15 cellular contexts compared by ENCODE assay signal in genomic region chr14:69325646-69326265, GRCh38.
A peak's percentile ranks its signal among the peaks of the same experiment; 100 is the strongest.
DNase-seq lines count a peak whose midpoint lies in the region; ATAC-seq, FAIRE-seq and TF ChIP-seq lines count a peak whose summit lies in the region.
"Had no signal": no experiment of that assay in that cellular context is flagged by ENCODE, and none has a peak within 500 bp of the region (broad histone marks: within the 10 kb centered on the region; RNA-seq: fewer than 3 reads in every experiment).

No MANE protein-coding gene starts in this region.

- no peaks in the 10 kb centered on the region for H4K20me1 ChIP-seq in GM23248 (ENCODE audit: insufficient read depth)

- intact Hi-C loops in testis (cut with DNase I; ENCODE audit: low total_unique reads) = no loop called here

- ATAC-seq in A549 (peak; percentile 80 to 89; a peak in 4 of 6 replicates), RWPE2 (ENCODE audit: low read depth) (peak; percentile 33; the same call in 1 of the 3 replicates), GM19463 (IDR thresholded peaks at IDR 0.05; ENCODE audit: unreplicated experiment) (no peak), HG02870 (IDR thresholded peaks at IDR 0.05; ENCODE audit: unreplicated experiment) (no peak)
- ATAC-seq: mucosa of descending colon had no signal

- H3K4me2 ChIP-seq in A549 (no peak overlapping the region), GM23248 (ENCODE audit: unreplicated experiment) (no peak overlapping the region)

- H3K9me3 ChIP-seq in A549 (no peaks in the 10 kb centered on the region), GM23248 (ENCODE audit: low read depth) (no peaks in the 10 kb centered on the region), RWPE2 (ENCODE audit: severe bottlenecking) (no peaks in the 10 kb centered on the region), testis (no peaks in the 10 kb centered on the region)
- H3K9me3 ChIP-seq: BE2C, mucosa of descending colon had no signal

- no peaks in the 10 kb centered on the region for H3K79me2 ChIP-seq in GM23248 (ENCODE audit: insufficient read depth)

- POLR2A ChIA-PET in A549 (lab: Yijun Ruan, JAX) = no interaction called here

- H3K9ac ChIP-seq in GM23248 = no peak overlapping the region

- H3K27me3 ChIP-seq in GM23248 (replicated peaks; ENCODE audit: insufficient read depth) = no peaks in the 10 kb centered on the region
- H3K27me3 ChIP-seq in RWPE2 (ENCODE audit: insufficient read depth, poor library complexity, severe bottlenecking) = no peaks in the 10 kb centered on the region
- H3K27me3 ChIP-seq in testis = no peaks in the 10 kb centered on the region
- H3K27me3 ChIP-seq: BE2C had no signal

- in situ Hi-C loops in GM23248 (cut with MboI) = no loop called here

- no peak for TF ChIP-seq EP300 in A549 (IDR thresholded peaks at IDR 0.05)

- H3F3A ChIP-seq in GM23248 (ENCODE audit: insufficient read depth) = no peaks in the 10 kb centered on the region

- H3K27ac ChIP-seq in A549 = no peak overlapping the region
- H3K27ac ChIP-seq in GM23248 = no peak overlapping the region
- H3K27ac ChIP-seq in RWPE2 (ENCODE audit: poor library complexity, severe bottlenecking) = no peak overlapping the region
- no peak overlapping the region for H3K27ac ChIP-seq in testis

- TF ChIP-seq CTCF in A549 (IDR thresholded peaks at IDR 0.05) (no peak), RWPE2 (IDR thresholded peaks at IDR 0.05; ENCODE audit: poor library complexity, severe bottlenecking) (no peak), testis (IDR thresholded peaks at IDR 0.05) (peak in 1 of 3 experiments; percentile 4)

- H3K4me1 ChIP-seq in A549 (no peaks in the 10 kb centered on the region), GM23248 (ENCODE audit: insufficient read depth) (no peaks in the 10 kb centered on the region), RWPE2 (ENCODE audit: insufficient read depth, poor library complexity, severe bottlenecking) (no peaks in the 10 kb centered on the region), testis (no peaks in the 10 kb centered on the region)
- H3K4me1 ChIP-seq: BE2C had no signal

- H3K36me3 ChIP-seq in GM23248 (ENCODE audit: low read depth) (no peaks in the 10 kb centered on the region), RWPE2 (ENCODE audit: low read depth) (no peaks in the 10 kb centered on the region), testis (ENCODE audit: low read depth, missing control alignments) (no peaks in the 10 kb centered on the region)
- H3K36me3 ChIP-seq: BE2C had no signal

- no peak for FAIRE-seq in A549 (lab: Jason Lieb, UNC)

- TF ChIP-seq RAD21 in A549 (conservative IDR thresholded peaks at IDR 0.05 in 1 of 2, IDR thresholded peaks at IDR 0.05 in 1 of 2) = no peak

- CTCF ChIA-PET in A549 (lab: Yijun Ruan, JAX) = interaction anchor here (0.7 to 1.2 kb wide), 6 partner anchors 8 to 62 kb away, joined by 3 to 4 read pairs (median 3); no protein-coding TSS in a partner anchor

- TF ChIP-seq POLR2A in A549 (IDR thresholded peaks at IDR 0.05; ENCODE audit: low read length) = no peak
- TF ChIP-seq POLR2A in testis (IDR thresholded peaks at IDR 0.05) = no peak

- DNase-seq in A549 (ENCODE audit: low read depth in 1 of 2, low spot score in 1 of 2) (peak in 1 of 2 experiments; percentile 48), GM23248 (peak; percentile 13), RWPE2 (ENCODE audit: low spot score) (peak; percentile 51), iPS-NIHi7 (ENCODE audit: extremely low spot score) (peak; percentile 65), kidney tubule cell (ENCODE audit: low spot score) (no peak), testis (no peak)
- DNase-seq: activated B cell treated with CpG ODN at 0.5 μM for 24 hours; BE2C; dermis blood vessel endothelial cell; mucosa of descending colon; NCI-H1694; NCI-H526 treated with DMSO at 0.1 percent for 48 hours; stimulated activated CD4-positive, alpha-beta T cell treated with anti-CD3 and anti-CD28 coated beads, Interleukin-2, amount 100 ng/mL, for 24 hours had no signal

- 82% methylated on average over 7 of the region's 7 CpGs for WGBS in A549 (ENCODE audit: missing lambda C conversion rate)
- WGBS in GM23248 (ENCODE audit: low coverage in 1 of 2, low lambda C conversion rate in 2 of 2, missing lambda C conversion rate in 2 of 2), 2 experiments = 89 to 90% methylated on average over 7 of the region's 7 CpGs
- whole genome bisulfite sequencing in testis, 2 donors = 92 to 97% methylated on average over 5 to 6 of the region's 7 CpGs

- H3K9me2 ChIP-seq in GM23248 (ENCODE audit: insufficient read depth) = no peaks in the 10 kb centered on the region

- H3K4me3 ChIP-seq in A549 (no peak overlapping the region), GM23248 (no peak overlapping the region), RWPE2 (ENCODE audit: severe bottlenecking) (no peak overlapping the region), testis (no peak overlapping the region)
- H3K4me3 ChIP-seq: mucosa of descending colon had no signal

- H2AFZ ChIP-seq in GM23248 = no peak overlapping the region

TF ChIP-seq in A549, 52 proteins besides CTCF, POLR2A, EP300 and RAD21:
- TF ChIP-seq TP53 (CRISPR knock-in tag; IDR thresholded peaks at IDR 0.05) (no peak), FOSL2 (IDR thresholded peaks at IDR 0.05) (no peak), FOSL2 (CRISPR knock-in tag; IDR thresholded peaks at IDR 0.05) (no peak), PHF8 (IDR thresholded peaks at IDR 0.05; ENCODE audit: borderline replicate concordance, low read depth) (no peak), FOXS1 (CRISPR knock-in tag; IDR thresholded peaks at IDR 0.05) (no peak), ZSCAN20 (CRISPR knock-in tag; IDR thresholded peaks at IDR 0.05) (no peak), ESRRA (IDR thresholded peaks at IDR 0.05; ENCODE audit: borderline replicate concordance, low read length) (no peak), ATOH8 (CRISPR knock-in tag; IDR thresholded peaks at IDR 0.05; ENCODE audit: low read depth) (no peak), MAX (IDR thresholded peaks at IDR 0.05) (no peak), CBX8 (IDR thresholded peaks at IDR 0.05) (no peak), NPAS2 (CRISPR knock-in tag; IDR thresholded peaks at IDR 0.05; ENCODE audit: borderline replicate concordance) (no peak), MAFK (IDR thresholded peaks at IDR 0.05; ENCODE audit: partially characterized antibody) (no peak), SMC3 (IDR thresholded peaks at IDR 0.05) (no peak), HMGXB4 (CRISPR knock-in tag; IDR thresholded peaks at IDR 0.05; ENCODE audit: borderline replicate concordance) (no peak), HDAC2 (IDR thresholded peaks at IDR 0.05) (no peak), RCOR1 (IDR thresholded peaks at IDR 0.05; ENCODE audit: low read depth, low read length) (no peak), EHMT2 (IDR thresholded peaks at IDR 0.05; ENCODE audit: low read depth) (no peak), HES2 (IDR thresholded peaks at IDR 0.05) (no peak), MAZ (IDR thresholded peaks at IDR 0.05; ENCODE audit: borderline replicate concordance, low read depth, low read length) (no peak), HOXB13 (CRISPR knock-in tag; IDR thresholded peaks at IDR 0.05; ENCODE audit: low read depth) (no peak), RNF2 (IDR thresholded peaks at IDR 0.05; ENCODE audit: borderline replicate concordance, low read depth) (no peak)
TF ChIP-seq in A549: peak in this region for 0.

Comparison
In these comparisons a context has a peak if more than half of its experiments do, and no peak if none do; other contexts are left out.
1. ATAC-seq: peak in A549 (2 of 2) and RWPE2 (single experiment); none in GM19463 (single experiment) and HG02870 (single experiment).
2. DNase-seq: peak in GM23248 (single experiment), RWPE2 (single experiment) and iPS-NIHi7 (single experiment); none in kidney tubule cell (single experiment) and testis (single experiment).